Comparison of ENCODE assay signal across 10 cellular contexts in genomic region chr2:49028101-49028500, GRCh38.
DNase-seq lines count a peak whose midpoint lies in the region; ATAC-seq lines count a peak whose summit lies in the region.
"Had no signal": no experiment of that assay in that cellular context is flagged by ENCODE, and none has a peak within 500 bp of the region (broad histone marks: within the 10 kb centered on the region; RNA-seq: fewer than 3 reads in every experiment).

No MANE protein-coding gene starts in this region.

- peak; percentile 100 for ATAC-seq in GM18907 (IDR thresholded peaks at IDR 0.05; ENCODE audit: unreplicated experiment)
- peak; percentile 98 for ATAC-seq in GM21529 (IDR thresholded peaks at IDR 0.05; ENCODE audit: unreplicated experiment)
- ATAC-seq in HG03108 (IDR thresholded peaks at IDR 0.05; ENCODE audit: unreplicated experiment): peak; percentile 97
- ATAC-seq: activated CD4-positive, CD25-positive, alpha-beta regulatory T cell treated with anti-CD3 and anti-CD28 coated beads, Interleukin-2, amount 50 U/mL, for 24 hours had no signal

- DNase-seq in kidney tubule cell (ENCODE audit: low spot score): peak; percentile 82
- no peak for DNase-seq in amniotic stem cell (lab: John Stamatoyannopoulos, UW)
- DNase-seq in mucosa of gallbladder (ENCODE audit: low spot score): no peak
- no peak for DNase-seq in stimulated activated CD4-positive, alpha-beta T cell treated with anti-CD3 and anti-CD28 coated beads, Interleukin-2, amount 100 ng/mL, for 24 hours
- DNase-seq: NCI-H2227 treated with DMSO at 0.1 percent for 48 hours, posterior cingulate gyrus had no signal
